16 cellular contexts compared by ENCODE assay signal in the genomic region with DNA sequence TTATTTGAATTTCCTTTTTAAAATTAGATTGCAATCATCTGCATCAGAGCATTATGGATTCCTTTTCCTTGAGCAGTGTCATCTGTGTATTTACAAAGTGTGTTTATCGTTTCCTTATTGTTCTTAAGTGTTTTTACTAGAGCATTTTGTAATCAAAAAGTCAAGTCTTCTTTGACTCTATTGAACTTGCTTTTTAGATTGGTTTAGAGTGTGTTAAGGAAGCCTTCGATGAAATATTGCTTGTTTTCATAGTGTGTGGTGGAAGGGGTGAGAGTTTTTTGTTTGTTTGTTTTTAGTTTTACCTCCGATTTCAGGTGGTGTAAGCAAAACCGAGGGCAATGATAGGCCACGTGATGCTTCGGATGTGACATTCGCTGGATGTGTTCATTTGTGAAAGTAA. TPM values are rescaled to one million over a fixed set of nuclear protein-coding genes. Genes with fewer than 3 reads are reported as not detected.
"Had no signal": no experiment of that assay in that cellular context is flagged by ENCODE, and none has a peak within 500 bp of the region (broad histone marks: within the 10 kb centered on the region; RNA-seq: fewer than 3 reads in every experiment).

No MANE protein-coding gene starts in this region.

- H3K27me3 Mint-ChIP-seq: activated CD4-positive, alpha-beta T cell treated with anti-CD3 and anti-CD28 coated beads, Interleukin-2, amount 10 ng/mL, durations not matched to agents 7 days and 5 days; activated naive CD8-positive, alpha-beta T cell treated with anti-CD3 and anti-CD28 coated beads for 36 hours; central memory CD8-positive, alpha-beta T cell; T-helper 17 cell had no signal

- H3K36me3 ChIP-seq: brain microvascular endothelial cell, ovary, thoracic aorta, uterus had no signal

- DNase-seq: activated CD4-positive, alpha-beta T cell treated with anti-CD3 and anti-CD28 coated beads, Interleukin-2, amount 10 ng/mL, durations not matched to agents 7 days and 5 days; activated CD4-positive, CD25-positive, alpha-beta regulatory T cell; activated CD8-positive, alpha-beta memory T cell treated with anti-CD3 and anti-CD28 coated beads, Interleukin-2, amount 50 U/mL, for 48 hours; activated gamma-delta T cell treated with Interleukin-2 at 50 U/mL for 16 hours; activated naive CD8-positive, alpha-beta T cell treated with anti-CD3 and anti-CD28 coated beads for 36 hours; brain microvascular endothelial cell; foreskin keratinocyte; left colon; ovary; T-helper 17 cell; uterus had no signal

- H3K9me3 Mint-ChIP-seq: activated CD4-positive, alpha-beta T cell treated with anti-CD3 and anti-CD28 coated beads, Interleukin-2, amount 10 ng/mL, durations not matched to agents 7 days and 5 days; activated naive CD8-positive, alpha-beta T cell treated with anti-CD3 and anti-CD28 coated beads for 36 hours; neural crest cell had no signal

- H3K27ac Mint-ChIP-seq: activated CD4-positive, alpha-beta T cell treated with anti-CD3 and anti-CD28 coated beads, Interleukin-2, amount 10 ng/mL, durations not matched to agents 7 days and 5 days; activated naive CD8-positive, alpha-beta T cell treated with anti-CD3 and anti-CD28 coated beads for 36 hours; stimulated activated effector memory CD8-positive, alpha-beta T cell treated with anti-CD3 and anti-CD28 coated beads, Interleukin-12 subunit alpha, Interleukin-12 subunit beta, amount 100 ng/mL, for 72 hours; T-helper 17 cell had no signal

- H3K4me1 ChIP-seq: foreskin keratinocyte, uterus had no signal

- H3K27ac ChIP-seq: coronary artery, foreskin keratinocyte, thoracic aorta had no signal

- H3K27me3 ChIP-seq: brain microvascular endothelial cell, foreskin keratinocyte, ovary, uterus had no signal

- ATAC-seq: foreskin keratinocyte; left colon; stimulated activated effector memory CD8-positive, alpha-beta T cell treated with anti-CD3 and anti-CD28 coated beads, Interleukin-12 subunit alpha, Interleukin-12 subunit beta, amount 100 ng/mL, for 72 hours; T-helper 17 cell had no signal

- H3K4me3 ChIP-seq: coronary artery, ovary, thoracic aorta, uterus had no signal

- H3K4me3 Mint-ChIP-seq: activated CD4-positive, alpha-beta T cell treated with anti-CD3 and anti-CD28 coated beads, Interleukin-2, amount 10 ng/mL, durations not matched to agents 7 days and 5 days; activated naive CD8-positive, alpha-beta T cell treated with anti-CD3 and anti-CD28 coated beads for 36 hours; central memory CD8-positive, alpha-beta T cell; neural crest cell; stimulated activated effector memory CD8-positive, alpha-beta T cell treated with anti-CD3 and anti-CD28 coated beads, Interleukin-12 subunit alpha, Interleukin-12 subunit beta, amount 100 ng/mL, for 72 hours; T-helper 17 cell had no signal

- H3K4me1 Mint-ChIP-seq: activated CD4-positive, alpha-beta T cell treated with anti-CD3 and anti-CD28 coated beads, Interleukin-2, amount 10 ng/mL, durations not matched to agents 7 days and 5 days; activated naive CD8-positive, alpha-beta T cell treated with anti-CD3 and anti-CD28 coated beads for 36 hours; central memory CD8-positive, alpha-beta T cell; stimulated activated effector memory CD8-positive, alpha-beta T cell treated with anti-CD3 and anti-CD28 coated beads, Interleukin-12 subunit alpha, Interleukin-12 subunit beta, amount 100 ng/mL, for 72 hours; T-helper 17 cell had no signal

- H3K36me3 Mint-ChIP-seq: activated naive CD8-positive, alpha-beta T cell treated with anti-CD3 and anti-CD28 coated beads for 36 hours; stimulated activated effector memory CD8-positive, alpha-beta T cell treated with anti-CD3 and anti-CD28 coated beads, Interleukin-12 subunit alpha, Interleukin-12 subunit beta, amount 100 ng/mL, for 72 hours had no signal

- H3K9me3 ChIP-seq: ovary, thoracic aorta, uterus had no signal

RNA-seq across cellular contexts. Expression of a gene that starts 45.7 kb away (rescaled TPM):
- total RNA-seq: activated CD4-positive, alpha-beta T cell treated with anti-CD3 and anti-CD28 coated beads, Interleukin-2, amount 10 ng/mL, durations not matched to agents 7 days and 5 days; activated naive CD8-positive, alpha-beta T cell treated with anti-CD3 and anti-CD28 coated beads for 36 hours; T-helper 17 cell had no signal
